25 cellular contexts compared by ENCODE assay signal in the genomic region with DNA sequence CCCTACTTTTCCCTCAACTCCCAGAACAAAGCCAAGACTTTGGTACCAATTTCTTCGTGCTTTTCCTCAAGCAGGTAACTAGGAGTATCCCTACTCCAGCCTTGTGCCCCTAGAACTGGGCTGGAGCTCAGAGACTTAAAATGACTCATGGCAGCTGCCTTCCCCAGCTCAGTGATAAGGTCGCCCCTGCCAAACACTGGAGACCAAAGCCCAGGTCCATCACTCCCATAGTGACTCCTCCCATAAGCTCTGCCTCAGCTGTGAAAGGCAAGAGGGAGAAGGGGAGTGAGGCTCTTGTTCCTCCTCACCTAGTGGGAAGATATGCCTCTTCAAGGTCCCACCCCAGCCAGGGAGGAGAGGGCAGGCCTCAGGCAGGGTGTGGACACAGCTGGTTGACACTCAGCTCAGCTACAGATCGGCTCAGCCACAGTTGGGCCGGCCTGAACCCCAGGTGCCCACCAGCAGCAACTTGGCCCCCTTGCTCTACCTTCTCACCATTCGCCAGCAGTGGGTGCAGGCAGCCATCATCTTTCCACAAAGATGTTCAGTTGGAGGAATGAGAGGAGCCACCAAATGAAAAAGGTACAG. TPM values are rescaled to one million over a fixed set of nuclear protein-coding genes. Genes with fewer than 3 reads are reported as not detected.
"Had no signal": no experiment of that assay in that cellular context is flagged by ENCODE, and none has a peak within 500 bp of the region (broad histone marks: within the 10 kb centered on the region; RNA-seq: fewer than 3 reads in every experiment).

No MANE protein-coding gene starts in this region.

- H3K4me2 ChIP-seq: hepatocyte had no signal

- H3K36me3 ChIP-seq: uterus had no signal

- H2AFZ ChIP-seq: hepatocyte had no signal

- H3K4me1 Mint-ChIP-seq: endodermal cell, nephron had no signal

- H3K27ac Mint-ChIP-seq: endodermal cell, nephron had no signal

- H3K27me3 Mint-ChIP-seq: naive B cell had no signal

- H3K27me3 ChIP-seq: hepatocyte, tibial artery, upper lobe of left lung, uterus had no signal

- FAIRE-seq: kidney had no signal

- H3K79me2 ChIP-seq: hepatocyte had no signal

- H3K4me3 Mint-ChIP-seq: endodermal cell, naive B cell, nephron had no signal

- H3K27ac ChIP-seq: coronary artery, hepatocyte, left ventricle myocardium inferior, tibial artery, upper lobe of left lung, uterus had no signal

- DNase-seq: effector CD4-positive, alpha-beta T cell; endodermal cell; foreskin melanocyte; head of caudate nucleus; kidney; left cardiac atrium; left ventricle myocardium inferior; mesendoderm; naive B cell; stimulated activated CD4-positive, alpha-beta T cell treated with anti-CD3 and anti-CD28 coated beads, Interleukin-4, amount 100 ng/mL, for 4 hours; stimulated activated naive CD4-positive, alpha-beta T cell; upper lobe of left lung; uterus had no signal

- ATAC-seq: left cardiac atrium, sciatic nerve had no signal

- H3K4me1 ChIP-seq: upper lobe of left lung, uterus had no signal

- H3K4me3 ChIP-seq: coronary artery, hepatocyte, left ventricle myocardium inferior, lung, tibial artery, upper lobe of left lung, uterus had no signal

RNA-seq across cellular contexts. Expression of gene TMEM140, which starts 36.5 kb away (rescaled TPM):
- total RNA-seq: endodermal cell had no signal

RNA-seq across cellular contexts. Expression of gene STRA8, which starts 49.3 kb away (rescaled TPM):
- total RNA-seq: dermis microvascular lymphatic vessel endothelial cell, endodermal cell, hepatocyte, kidney, left cardiac atrium, left ventricle myocardium inferior, lung, omental fat pad, pulmonary artery endothelial cell, sciatic nerve, skeletal muscle tissue, temporal lobe, upper lobe of left lung, uterus had no signal
- polyA plus RNA-seq: esophagus, hepatocyte, lung had no signal
